Comparison of ENCODE assay signal across 15 cellular contexts in genomic region chr11:35548925-35549561, GRCh38. TPM values are rescaled to one million over a fixed set of nuclear protein-coding genes. Genes with fewer than 3 reads are reported as not detected.
DNase-seq lines count a peak whose midpoint lies in the region; TF ChIP-seq lines count a peak whose summit lies in the region.
"Had no signal": no experiment of that assay in that cellular context is flagged by ENCODE, and none has a peak within 500 bp of the region (broad histone marks: within the 10 kb centered on the region; RNA-seq: fewer than 3 reads in every experiment).

No MANE protein-coding gene starts in this region.

- H3K36me3 ChIP-seq in BLaER1 (no peaks in the 10 kb centered on the region), KMS-11 (ENCODE audit: insufficient read depth) (no peaks in the 10 kb centered on the region), mesenchymal stem cell (ENCODE audit: control insufficient read depth in 1 of 2, insufficient read depth in 2 of 2, low read depth in 1 of 2, low read length in 2 of 2) (no peaks in the 10 kb centered on the region), tibial nerve (no peaks in the 10 kb centered on the region)
- H3K36me3 ChIP-seq: adrenal gland had no signal

- no peak overlapping the region for H2BK120ac ChIP-seq in mesenchymal stem cell (ENCODE audit: low read depth, low read length)

- no peak for TF ChIP-seq EP300 in tibial nerve (IDR thresholded peaks at IDR 0.05)

- H3K4me1 Mint-ChIP-seq in chondrocyte (ENCODE audit: low read depth), result peaks cover 37% of the 10 kb centered on the region
- H3K4me1 Mint-ChIP-seq: naive thymus-derived CD8-positive, alpha-beta T cell had no signal

- no peak overlapping the region for H3K27ac ChIP-seq in BLaER1
- no peak overlapping the region for H3K27ac ChIP-seq in KMS-11
- H3K27ac ChIP-seq in mesenchymal stem cell (ENCODE audit: low read length, poor library complexity, severe bottlenecking), result no peak overlapping the region
- H3K27ac ChIP-seq in tibial nerve, result no peak overlapping the region
- H3K27ac ChIP-seq: adrenal gland had no signal

- no peak overlapping the region for H4K91ac ChIP-seq in mesenchymal stem cell (ENCODE audit: low read length)

- no peak overlapping the region for H4K8ac ChIP-seq in mesenchymal stem cell (ENCODE audit: low read length)

- H3K4ac ChIP-seq in mesenchymal stem cell (ENCODE audit: low read depth in 1 of 2, low read length in 2 of 2), result no peak overlapping the region

- DNase-seq in chondrocyte (ENCODE audit: low spot score) (no peak), mesenchymal stem cell (peak; percentile 59), NCI-H146 (lab: John Stamatoyannopoulos, UW) (no peak), putamen (ENCODE audit: low spot score) (no peak), tibial nerve (ENCODE audit: low spot score in 2 of 2) (no peak), NOMO-1 treated with dmso at 0.1 percent for 144 hours (lab: John Stamatoyannopoulos, UW; ENCODE audit: unreplicated experiment) (no peak)
- DNase-seq: activated CD8-positive, alpha-beta T cell treated with anti-CD3 and anti-CD28 coated beads for 36 hours; adrenal gland; hippocampal formation; naive thymus-derived CD8-positive, alpha-beta T cell; NCI-H1417 treated with DMSO at 0.1 percent for 48 hours; NCI-H446 treated with DMSO at 0.1 percent for 48 hours had no signal

- H3K14ac ChIP-seq in mesenchymal stem cell (ENCODE audit: low read length in 2 of 2), result no peak overlapping the region

- no peaks in the 10 kb centered on the region for H3K79me1 ChIP-seq in mesenchymal stem cell (replicated peaks; ENCODE audit: low read length, poor library complexity, severe bottlenecking)

- no peak overlapping the region for H3K4me3 ChIP-seq in BLaER1
- H3K4me3 ChIP-seq in KMS-11 (IDR thresholded peaks at IDR 0.05; ENCODE audit: insufficient read depth, low read depth, low read length), result no peak overlapping the region
- peak overlapping the region in 1 of 2 experiments; percentile 3 for H3K4me3 ChIP-seq in mesenchymal stem cell (ENCODE audit: insufficient read depth in 1 of 2, low read depth in 1 of 2, low read length in 2 of 2)
- H3K4me3 ChIP-seq in tibial nerve, result no peak overlapping the region
- H3K4me3 ChIP-seq: adrenal gland had no signal

- H3K4me3 Mint-ChIP-seq in chondrocyte (ENCODE audit: unreplicated experiment), result no peak overlapping the region
- H3K4me3 Mint-ChIP-seq: activated CD8-positive, alpha-beta T cell treated with anti-CD3 and anti-CD28 coated beads for 36 hours; activated T-helper 1 cell treated with anti-CD3 and anti-CD28 coated beads, Interleukin-12 subunit alpha, Interleukin-12 subunit beta, Interleukin-2, Interleukin-4 antibody, amounts not matched to agents 30 ng/mL and 10 ng/mL and 1 ng/mL, durations not matched to agents 14 hours and 24 hours and 36 hours; naive thymus-derived CD8-positive, alpha-beta T cell had no signal

- H3K18ac ChIP-seq in mesenchymal stem cell (ENCODE audit: low read depth in 1 of 2, low read length in 2 of 2), result peak overlapping the region in 1 of 2 experiments; percentile 40

- WGBS in mesenchymal stem cell, result 57% methylated on average over 4 of the region's 4 CpGs
- WGBS in tibial nerve, 2 donors, result 34 to 44% methylated on average over 4 of the region's 4 CpGs

- H3K79me2 ChIP-seq in KMS-11 (ENCODE audit: insufficient read depth, low read depth), result no peaks in the 10 kb centered on the region

- no peak for TF ChIP-seq POLR2A in tibial nerve (IDR thresholded peaks at IDR 0.05)

- no peak overlapping the region for H2BK5ac ChIP-seq in mesenchymal stem cell (ENCODE audit: low read depth, low read length, poor library complexity, severe bottlenecking)

- no peak overlapping the region for H2BK12ac ChIP-seq in mesenchymal stem cell (ENCODE audit: low read length in 2 of 2)

- no peaks in the 10 kb centered on the region for H3K27me3 Mint-ChIP-seq in chondrocyte (ENCODE audit: low read depth)

- no peak overlapping the region for H2AFZ ChIP-seq in KMS-11 (ENCODE audit: low read depth)
- no peak overlapping the region for H2AFZ ChIP-seq in mesenchymal stem cell (ENCODE audit: low read depth, low read length)

- H3K23ac ChIP-seq in mesenchymal stem cell (ENCODE audit: low read length in 2 of 2), result no peak overlapping the region

- peak overlapping the region; percentile 49 for H3K27ac Mint-ChIP-seq in chondrocyte (ENCODE audit: unreplicated experiment)
- H3K27ac Mint-ChIP-seq: activated CD8-positive, alpha-beta T cell treated with anti-CD3 and anti-CD28 coated beads for 36 hours; activated T-helper 1 cell treated with anti-CD3 and anti-CD28 coated beads, Interleukin-12 subunit alpha, Interleukin-12 subunit beta, Interleukin-2, Interleukin-4 antibody, amounts not matched to agents 30 ng/mL and 10 ng/mL and 1 ng/mL, durations not matched to agents 14 hours and 24 hours and 36 hours; naive thymus-derived CD8-positive, alpha-beta T cell had no signal

- H3K4me2 ChIP-seq in BLaER1, result peak overlapping the region; percentile 57
- peak overlapping the region; percentile 36; the same call in 1 of the 2 replicates for H3K4me2 ChIP-seq in KMS-11
- H3K4me2 ChIP-seq in mesenchymal stem cell (ENCODE audit: low read length, poor library complexity, severe bottlenecking), result no peak overlapping the region

- H4K20me1 ChIP-seq in BLaER1, result no peaks in the 10 kb centered on the region
- no peaks in the 10 kb centered on the region for H4K20me1 ChIP-seq in KMS-11 (ENCODE audit: insufficient read depth)

- H3K27me3 ChIP-seq in BLaER1 (no peaks in the 10 kb centered on the region), KMS-11 (ENCODE audit: insufficient read depth, low read depth) (peaks cover 4% of the 10 kb centered on the region), mesenchymal stem cell (ENCODE audit: control insufficient read depth in 1 of 2, insufficient read depth in 1 of 2, low read length in 2 of 2) (no peaks in the 10 kb centered on the region), tibial nerve (no peaks in the 10 kb centered on the region)
- H3K27me3 ChIP-seq: adrenal gland had no signal

- no peak overlapping the region for H3K9ac ChIP-seq in BLaER1
- H3K9ac ChIP-seq in KMS-11, result no peak overlapping the region
- H3K9ac ChIP-seq in mesenchymal stem cell (ENCODE audit: low read length), result peak overlapping the region; percentile 67

- TF ChIP-seq CTCF in KMS-11 (conservative IDR thresholded peaks at IDR 0.05; ENCODE audit: low read depth, low read length), result no peak
- no peak for TF ChIP-seq CTCF in chondrocyte (IDR thresholded peaks at IDR 0.05)
- TF ChIP-seq CTCF in tibial nerve (IDR thresholded peaks at IDR 0.05), result no peak

- H2BK15ac ChIP-seq in mesenchymal stem cell (ENCODE audit: low read depth, poor library complexity, severe bottlenecking), result no peak overlapping the region

- H3K9me3 Mint-ChIP-seq in chondrocyte (ENCODE audit: low read depth), result no peaks in the 10 kb centered on the region
- H3K9me3 Mint-ChIP-seq: activated CD8-positive, alpha-beta T cell treated with anti-CD3 and anti-CD28 coated beads for 36 hours; activated T-helper 1 cell treated with anti-CD3 and anti-CD28 coated beads, Interleukin-12 subunit alpha, Interleukin-12 subunit beta, Interleukin-2, Interleukin-4 antibody, amounts not matched to agents 30 ng/mL and 10 ng/mL and 1 ng/mL, durations not matched to agents 14 hours and 24 hours and 36 hours; naive thymus-derived CD8-positive, alpha-beta T cell had no signal

- H2AK5ac ChIP-seq in mesenchymal stem cell (ENCODE audit: low read length, severe bottlenecking), result peak overlapping the region; percentile 87

- no peaks in the 10 kb centered on the region for H3K9me3 ChIP-seq in BLaER1
- H3K9me3 ChIP-seq in mesenchymal stem cell (ENCODE audit: control insufficient read depth, low read length), result no peaks in the 10 kb centered on the region
- no peaks in the 10 kb centered on the region for H3K9me3 ChIP-seq in tibial nerve
- H3K9me3 ChIP-seq: adrenal gland had no signal

- peaks cover 28% of the 10 kb centered on the region for H3K4me1 ChIP-seq in BLaER1
- H3K4me1 ChIP-seq in KMS-11 (ENCODE audit: low read depth, poor library complexity, severe bottlenecking), result peaks cover 29% of the 10 kb centered on the region
- H3K4me1 ChIP-seq in mesenchymal stem cell (ENCODE audit: control insufficient read depth, insufficient read depth, low read depth, low read length), result peaks cover 6% of the 10 kb centered on the region
- no peaks in the 10 kb centered on the region for H3K4me1 ChIP-seq in tibial nerve
- H3K4me1 ChIP-seq: adrenal gland had no signal

- H3K36me3 Mint-ChIP-seq in chondrocyte (ENCODE audit: low read depth), result no peaks in the 10 kb centered on the region
- H3K36me3 Mint-ChIP-seq: naive thymus-derived CD8-positive, alpha-beta T cell had no signal

RNA-seq across cellular contexts. Expression of gene PAMR1, which starts 23.6 kb away (rescaled TPM):
- 1.4 to 2.9 TPM (median 1.6 TPM) in 3 replicates for total RNA-seq in chondrocyte
- 79.7 TPM for polyA plus RNA-seq in mesenchymal stem cell (2013, experiment 1 of 2)
- 80.3 TPM for polyA plus RNA-seq in mesenchymal stem cell (2013, experiment 2 of 2)
- 10 to 100 TPM in 1 of 4 donors, 1 to 10 TPM in 3; 6.9 to 10.8 (median 7.7) TPM for total RNA-seq in tibial nerve
- total RNA-seq: activated CD8-positive, alpha-beta T cell treated with anti-CD3 and anti-CD28 coated beads for 36 hours; activated T-helper 1 cell treated with anti-CD3 and anti-CD28 coated beads, Interleukin-12 subunit alpha, Interleukin-12 subunit beta, Interleukin-2, Interleukin-4 antibody, amounts not matched to agents 30 ng/mL and 10 ng/mL and 1 ng/mL, durations not matched to agents 14 hours and 24 hours and 36 hours; naive thymus-derived CD8-positive, alpha-beta T cell had no signal
- polyA plus RNA-seq: naive thymus-derived CD8-positive, alpha-beta T cell had no signal
